8 cellular contexts compared by ENCODE assay signal in the genomic region with DNA sequence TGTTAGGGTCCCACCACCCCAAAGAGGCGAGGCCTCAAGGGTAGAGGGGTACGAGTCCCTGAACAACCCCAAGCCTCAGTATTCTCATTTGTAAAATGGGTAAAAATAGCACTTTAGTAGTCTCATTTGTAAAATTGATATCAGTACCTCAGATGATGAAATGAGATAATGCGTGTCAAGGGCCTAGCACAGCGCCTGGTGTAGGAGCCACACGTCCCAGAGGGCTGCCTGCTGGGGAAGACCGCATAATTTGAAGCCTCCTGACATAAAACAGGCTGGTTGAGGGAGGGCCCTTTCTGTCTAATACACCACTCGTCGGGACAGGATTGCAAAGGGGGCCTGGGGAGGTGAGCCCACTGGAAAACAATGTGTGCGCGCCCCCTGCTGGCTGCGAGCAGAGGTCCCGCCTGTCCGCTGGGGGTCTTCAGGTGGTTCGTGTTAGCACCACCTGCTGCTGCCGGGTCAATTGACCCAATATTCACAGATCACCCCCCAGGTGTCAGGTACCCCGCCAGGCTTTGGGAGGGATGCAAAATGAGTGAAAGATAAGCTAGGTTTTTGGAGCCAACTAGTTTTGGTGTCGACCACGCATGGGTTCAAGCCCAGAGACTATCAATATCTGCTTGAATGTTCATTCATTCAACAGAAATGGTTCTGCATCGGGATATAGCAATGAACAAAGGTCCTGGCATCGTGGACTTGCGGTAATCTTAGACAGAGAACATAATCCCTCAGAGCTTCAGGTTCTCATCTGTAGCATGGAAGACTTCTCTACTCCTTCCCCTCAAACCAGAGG. TPM values are rescaled to one million over a fixed set of nuclear protein-coding genes. Genes with fewer than 3 reads are reported as not detected.
DNase-seq lines count a peak whose midpoint lies in the region; ATAC-seq and TF ChIP-seq lines count a peak whose summit lies in the region.

No MANE protein-coding gene starts in this region.

- H3K27ac Mint-ChIP-seq in Calu3 (ENCODE audit: unreplicated experiment) (no peak overlapping the region), glutamatergic neuron (ENCODE audit: unreplicated experiment) (no peak overlapping the region)

- DNase-seq in Calu3 (peak; percentile 67), RWPE1 (ENCODE audit: low spot score) (no peak), glutamatergic neuron (peak; percentile 87), psoas muscle (peak; percentile 76 to 81), middle frontal gyrus (ENCODE audit: extremely low spot score, low spot score) (no peak)
- DNase-seq in activated gamma-delta T cell treated with anti-CD3 and anti-CD28 coated beads, Interleukin-2, amount 50 U/mL, for 16 hours (ENCODE audit: low read depth) = peak; percentile 68

- H3K36me3 ChIP-seq in psoas muscle (ENCODE audit: insufficient read depth in 1 of 2, low read depth in 1 of 2) = no peaks in the 10 kb centered on the region

- CTCF ChIA-PET in Calu3 (lab: Charles Lee) = interaction anchor here (0.7 to 1.0 kb wide), 3 partner anchors 23 to 140 kb away, joined by 3 to 4 read pairs (median 3); no protein-coding TSS in a partner anchor
- CTCF ChIA-PET in RWPE1 (lab: Yijun Ruan, JAX) = interaction anchor here (0.7 to 1.1 kb wide), 3 partner anchors 11 to 72 kb away, joined by 3 to 4 read pairs (median 3); no protein-coding TSS in a partner anchor

- TF ChIP-seq CTCF in Calu3 (IDR thresholded peaks at IDR 0.05; ENCODE audit: unreplicated experiment) (peak; percentile 70), RWPE1 (conservative IDR thresholded peaks at IDR 0.05; ENCODE audit: low read depth) (peak; percentile 60), glutamatergic neuron (IDR thresholded peaks at IDR 0.05; ENCODE audit: partially characterized antibody, unreplicated experiment) (peak; percentile 97), psoas muscle (IDR thresholded peaks at IDR 0.05) (peak; percentile 74)

- no peaks in the 10 kb centered on the region for H3K27me3 Mint-ChIP-seq in Calu3 (ENCODE audit: unreplicated experiment)
- peaks cover 11% of the 10 kb centered on the region for H3K27me3 Mint-ChIP-seq in glutamatergic neuron (ENCODE audit: unreplicated experiment)

- no peak overlapping the region for H3K4me3 ChIP-seq in psoas muscle

- H3K4me1 Mint-ChIP-seq in Calu3 (ENCODE audit: low read depth, unreplicated experiment) (no peaks in the 10 kb centered on the region), glutamatergic neuron (ENCODE audit: low read depth, unreplicated experiment) (peaks cover 6% of the 10 kb centered on the region)

- intact Hi-C loops in Calu3 (cut with micrococcal nuclease; ENCODE audit: unreplicated experiment) = loop anchor here (1.0 kb wide), 1 partner anchor 140 kb away; no protein-coding TSS in a partner anchor
- intact Hi-C loops in psoas muscle (cut with DNase I) = no loop called here

- ATAC-seq in HG02870 (IDR thresholded peaks at IDR 0.05; ENCODE audit: unreplicated experiment) (peak; percentile 59), psoas muscle (peak; percentile 22 to 59 (median 23)), HG03097 (IDR thresholded peaks at IDR 0.05; ENCODE audit: low FRiP score, unreplicated experiment) (no peak)

- no peaks in the 10 kb centered on the region for H3K9me3 Mint-ChIP-seq in Calu3 (ENCODE audit: low read depth, unreplicated experiment)
- no peaks in the 10 kb centered on the region for H3K9me3 Mint-ChIP-seq in glutamatergic neuron (ENCODE audit: unreplicated experiment)

- H3K36me3 Mint-ChIP-seq in Calu3 (ENCODE audit: insufficient read depth, unreplicated experiment) = no peaks in the 10 kb centered on the region
- H3K36me3 Mint-ChIP-seq in glutamatergic neuron (ENCODE audit: unreplicated experiment) = no peaks in the 10 kb centered on the region

- 38 to 45% (median 39%) methylated on average over 21 of the region's 21 CpGs for WGBS in psoas muscle, 3 donors

- H3K27ac ChIP-seq in RWPE1 = peak overlapping the region; percentile 84
- peak overlapping the region; percentile 67 for H3K27ac ChIP-seq in psoas muscle

- BruUV-seq in Calu3 (replicated peaks; lab: Mats Ljungman, UMichigan) = no TSS peak

- H3K27me3 ChIP-seq in psoas muscle (ENCODE audit: insufficient read depth in 3 of 3, low read length in 2 of 3) = no peaks in the 10 kb centered on the region

- peaks cover 5% of the 10 kb centered on the region for H3K4me1 ChIP-seq in psoas muscle

- POLR2A ChIA-PET in RWPE1 (lab: Yijun Ruan, JAX; ENCODE audit: low non-redundant PET) = interaction anchor here (0.6 kb wide), 1 partner anchor 13 kb away, joined by 3 read pairs; no protein-coding TSS in a partner anchor

- H3K4me3 Mint-ChIP-seq in Calu3 (ENCODE audit: low read depth, unreplicated experiment) = no peak overlapping the region
- H3K4me3 Mint-ChIP-seq in glutamatergic neuron (ENCODE audit: unreplicated experiment) = no peak overlapping the region

- peaks cover 15% of the 10 kb centered on the region for H3K9me3 ChIP-seq in psoas muscle

RNA-seq across cellular contexts. Expression of gene IRF2BPL, which starts 24.7 kb away (rescaled TPM):
- total RNA-seq in Calu3 (2022) = 30.1 and 33.1 TPM in 2 replicates
- total RNA-seq in glutamatergic neuron (ENCODE audit: unreplicated experiment) = 23.3 TPM
- total RNA-seq in psoas muscle = 10 to 100 TPM in 3 of 4 donors, 1 to 10 TPM in 1; 9.7 to 26.3 (median 21.7) TPM
- polyA plus RNA-seq in psoas muscle = 1 to 10 TPM; 3.8 to 9.5 (median 4.4) TPM

RNA-seq across cellular contexts. Expression of gene CIPC, which starts 44.8 kb away (rescaled TPM):
- 16.5 and 18.9 TPM in 2 replicates for total RNA-seq in Calu3 (2022)
- 22.3 TPM for total RNA-seq in glutamatergic neuron (ENCODE audit: unreplicated experiment)
- 100 to 1,000 TPM in 3 of 4 donors, 10 to 100 TPM in 1; 83.8 to 133 (median 112) TPM for total RNA-seq in psoas muscle
- polyA plus RNA-seq in psoas muscle = 100 to 1,000 TPM in 1 of 3 donors, 10 to 100 TPM in 2; 23.1 to 116 (median 54.9) TPM

Comparison
In these comparisons a context has a peak if more than half of its experiments do, and no peak if none do; other contexts are left out.
1. DNase-seq: peak in Calu3 (single experiment), activated gamma-delta T cell treated with anti-CD3 and anti-CD28 coated beads, Interleukin-2, amount 50 U/mL, for 16 hours (single experiment), glutamatergic neuron (single experiment) and psoas muscle (2 of 2); none in RWPE1 (single experiment) and middle frontal gyrus (single experiment).
2. Peak in every context shown above with its lines, with median percentiles within 50 percentile points of each other: CTCF ChIP-seq.